11 cellular contexts compared by ENCODE assay signal in genomic region chr1:183244466-183244865, GRCh38. TPM values are rescaled to one million over a fixed set of nuclear protein-coding genes. Genes with fewer than 3 reads are reported as not detected.
DNase-seq lines count a peak whose midpoint lies in the region; ATAC-seq and TF ChIP-seq lines count a peak whose summit lies in the region.
"Had no signal": no experiment of that assay in that cellular context is flagged by ENCODE, and none has a peak within 500 bp of the region (broad histone marks: within the 10 kb centered on the region; RNA-seq: fewer than 3 reads in every experiment).

No MANE protein-coding gene starts in this region.

- no peak overlapping the region for H3K4me3 Mint-ChIP-seq in chondrocyte (ENCODE audit: unreplicated experiment)
- H3K4me3 Mint-ChIP-seq: stimulated activated naive CD8-positive, alpha-beta T cell treated with anti-CD3 and anti-CD28 coated beads, Interleukin-15, Interleukin-2, amounts not matched to agents 100 ng/mL and 50 ng/mL, for 24 hours had no signal

- CTCF ChIA-PET in HEK293T (lab: Yijun Ruan, JAX): interaction anchor here (1.3 kb wide), 1 partner anchor 10 kb away, joined by 4 read pairs; no protein-coding TSS in a partner anchor

- H3F3A ChIP-seq in smooth muscle cell (ENCODE audit: low read depth): no peaks in the 10 kb centered on the region

- H3K79me2 ChIP-seq in smooth muscle cell (ENCODE audit: low read depth): no peaks in the 10 kb centered on the region

- DNase-seq in NB4 (ENCODE audit: low read depth): peak; percentile 97
- no peak for DNase-seq in chondrocyte (ENCODE audit: low spot score)
- peak; percentile 32 to 57 for DNase-seq in left colon
- DNase-seq in thyroid gland: peak; percentile 43 to 44
- DNase-seq in HEK293T (ENCODE audit: extremely low spot score): no peak
- DNase-seq in smooth muscle cell (lab: John Stamatoyannopoulos, UW; ENCODE audit: unreplicated experiment): no peak
- DNase-seq in brain microvascular endothelial cell: no peak
- DNase-seq: NCI-H1417 treated with DMSO at 0.1 percent for 48 hours; stimulated activated CD4-positive, alpha-beta T cell treated with anti-CD3 and anti-CD28 coated beads, Interleukin-15, amount 100 ng/mL, for 24 hours had no signal

- H3K4me1 ChIP-seq in thyroid gland: peaks cover 0 to 4% of the 10 kb centered on the region in 2 donors
- peaks cover 4% of the 10 kb centered on the region for H3K4me1 ChIP-seq in smooth muscle cell (ENCODE audit: low read depth)

- peaks cover 64% of the 10 kb centered on the region for H3K4me1 Mint-ChIP-seq in chondrocyte (ENCODE audit: low read depth)

- peaks cover 4% of the 10 kb centered on the region for H3K9me3 Mint-ChIP-seq in chondrocyte (ENCODE audit: low read depth)
- H3K9me3 Mint-ChIP-seq: stimulated activated naive CD8-positive, alpha-beta T cell treated with anti-CD3 and anti-CD28 coated beads, Interleukin-15, Interleukin-2, amounts not matched to agents 100 ng/mL and 50 ng/mL, for 24 hours had no signal

- H3K27me3 Mint-ChIP-seq in chondrocyte (ENCODE audit: low read depth): no peaks in the 10 kb centered on the region

- H3K36me3 ChIP-seq in thyroid gland (no peaks in the 10 kb centered on the region), smooth muscle cell (ENCODE audit: low read depth) (no peaks in the 10 kb centered on the region), brain microvascular endothelial cell (replicated peaks) (no peaks in the 10 kb centered on the region)

- POLR2A ChIA-PET in HEK293T (lab: Yijun Ruan, JAX): no interaction called here

- TF ChIP-seq POLR2A in NB4 (IDR thresholded peaks at IDR 0.05; ENCODE audit: extremely low read depth, insufficient read length): no peak
- no peak for TF ChIP-seq POLR2A in thyroid gland (IDR thresholded peaks at IDR 0.05)

- in situ Hi-C loops in brain microvascular endothelial cell (cut with HindIII; ENCODE audit: low pct_ligation_motif_present, low sequenced_read_pairs): no loop called here

- no peak overlapping the region for H2AFZ ChIP-seq in smooth muscle cell (ENCODE audit: low read depth)

- no peaks in the 10 kb centered on the region for H3K27me3 ChIP-seq in thyroid gland
- H3K27me3 ChIP-seq in smooth muscle cell (ENCODE audit: low read depth): no peaks in the 10 kb centered on the region
- H3K27me3 ChIP-seq in brain microvascular endothelial cell (replicated peaks): no peaks in the 10 kb centered on the region

- intact Hi-C loops in left colon (cut with DNase I, micrococcal nuclease) (no loop called here), thyroid gland (cut with DNase I) (no loop called here)

- H3K27ac ChIP-seq in thyroid gland (peak overlapping the region in 2 of 3 donors; percentile 51 to 66), smooth muscle cell (ENCODE audit: low read depth) (no peak overlapping the region), brain microvascular endothelial cell (no peak overlapping the region)

- no peaks in the 10 kb centered on the region for H4K20me1 ChIP-seq in smooth muscle cell (ENCODE audit: low read depth)

- no peaks in the 10 kb centered on the region for H3K9me3 ChIP-seq in thyroid gland
- no peaks in the 10 kb centered on the region for H3K9me3 ChIP-seq in smooth muscle cell (replicated peaks; ENCODE audit: low read depth)

- H3K9ac ChIP-seq in smooth muscle cell (ENCODE audit: low read depth): no peak overlapping the region

- WGBS in thyroid gland, 2 donors: 33 to 45% methylated on average over 1 of the region's 1 CpG
- 100% methylated on average over 1 of the region's 1 CpG for WGBS in smooth muscle cell (ENCODE audit: low lambda C conversion rate)

- H3K4me3 ChIP-seq in NB4 (ENCODE audit: low read depth, low read length): no peak overlapping the region
- H3K4me3 ChIP-seq in thyroid gland (replicated peaks in 1 of 3): no peak overlapping the region
- H3K4me3 ChIP-seq in smooth muscle cell: no peak overlapping the region
- H3K4me3 ChIP-seq in brain microvascular endothelial cell (ENCODE audit: low read depth, low read length): no peak overlapping the region

- no peak overlapping the region for H3K4me2 ChIP-seq in smooth muscle cell

- ATAC-seq in left colon: no peak
- ATAC-seq in HG03460 (IDR thresholded peaks at IDR 0.05; ENCODE audit: unreplicated experiment): no peak

- peaks cover 3% of the 10 kb centered on the region for H3K36me3 Mint-ChIP-seq in chondrocyte (ENCODE audit: low read depth)

- H3K27ac Mint-ChIP-seq in chondrocyte (ENCODE audit: unreplicated experiment): peak overlapping the region; percentile 73
- H3K27ac Mint-ChIP-seq: stimulated activated naive CD8-positive, alpha-beta T cell treated with anti-CD3 and anti-CD28 coated beads, Interleukin-15, Interleukin-2, amounts not matched to agents 100 ng/mL and 50 ng/mL, for 24 hours had no signal

- TF ChIP-seq CTCF in NB4 (IDR thresholded peaks at IDR 0.05; ENCODE audit: low read depth, low read length) (no peak), chondrocyte (IDR thresholded peaks at IDR 0.05) (no peak), thyroid gland (IDR thresholded peaks at IDR 0.05) (no peak), smooth muscle cell (IDR thresholded peaks at IDR 0.05; ENCODE audit: borderline replicate concordance, insufficient read depth, poor library complexity, severe bottlenecking) (no peak), brain microvascular endothelial cell (IDR thresholded peaks at IDR 0.05; ENCODE audit: low read depth, low read length, missing control alignments) (no peak)

TF ChIP-seq in HEK293T, 16 proteins besides CTCF, POLR2A, EP300 and RAD21:
- TF ChIP-seq ZNF384 (IDR thresholded peaks at IDR 0.05): no peak
- TF ChIP-seq ARNT (IDR thresholded peaks at IDR 0.05): no peak
- no peak for TF ChIP-seq SUZ12 (IDR thresholded peaks at IDR 0.05)
- no peak for TF ChIP-seq NFRKB (IDR thresholded peaks at IDR 0.05)
- no peak for TF ChIP-seq CTBP1 (IDR thresholded peaks at IDR 0.05; ENCODE audit: borderline replicate concordance)
- TF ChIP-seq SP1 (IDR thresholded peaks at IDR 0.05): no peak
- no peak for TF ChIP-seq TARDBP (IDR thresholded peaks at IDR 0.05)
- TF ChIP-seq BHLHE40 (IDR thresholded peaks at IDR 0.05; ENCODE audit: borderline replicate concordance): no peak
- no peak for TF ChIP-seq FOXA1 (IDR thresholded peaks at IDR 0.05)
- no peak for TF ChIP-seq L3MBTL2 (conservative IDR thresholded peaks at IDR 0.05)

RNA-seq across cellular contexts. Expression of gene LAMC2, which starts 58.4 kb away (rescaled TPM):
- total RNA-seq in chondrocyte (13.8 to 20.1 TPM (median 14.5 TPM) in 3 replicates), left colon (10 to 100 TPM; 30.7 to 55.0 TPM), thyroid gland (10 to 100 TPM; 24.3 to 53.4 (median 27.9) TPM), smooth muscle cell (120 TPM in 2 replicates)
- 35.1 and 117 TPM in 2 replicates for polyA plus RNA-seq in smooth muscle cell

Comparison
In these comparisons a context has a peak if more than half of its experiments do, and no peak if none do; other contexts are left out.
1. DNase-seq: peak in NB4 (single experiment), left colon (2 of 2) and thyroid gland (2 of 2); none in chondrocyte (single experiment), HEK293T (single experiment), smooth muscle cell (single experiment) and brain microvascular endothelial cell (single experiment).
2. H3K27ac ChIP-seq: peak in thyroid gland (2 of 3); none in smooth muscle cell (single experiment) and brain microvascular endothelial cell (single experiment).